16 cellular contexts compared by ENCODE assay signal in the genomic region with DNA sequence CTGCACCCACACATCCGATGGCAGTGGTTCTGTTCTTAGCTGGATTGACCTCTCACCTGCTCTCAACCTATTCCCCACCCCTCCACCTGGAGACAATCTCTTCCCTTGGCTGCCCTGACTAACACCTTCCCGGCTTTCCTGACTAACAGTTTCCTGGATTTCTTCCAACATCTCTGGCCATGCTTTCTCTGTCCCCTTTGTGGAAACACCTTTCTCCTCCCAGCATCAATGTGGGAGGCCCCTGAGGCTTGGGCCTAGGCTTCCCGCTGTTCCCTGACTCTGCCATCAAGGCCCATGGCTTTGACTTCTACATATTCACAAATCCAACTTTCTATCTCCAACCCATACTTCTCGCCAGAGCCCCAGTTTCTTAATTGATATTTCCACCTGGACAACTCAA.
DNase-seq lines count a peak whose midpoint lies in the region; ATAC-seq, FAIRE-seq and TF ChIP-seq lines count a peak whose summit lies in the region.
"Had no signal": no experiment of that assay in that cellular context is flagged by ENCODE, and none has a peak within 500 bp of the region (broad histone marks: within the 10 kb centered on the region; RNA-seq: fewer than 3 reads in every experiment).

No MANE protein-coding gene starts in this region.

- H3K9me3 ChIP-seq in breast epithelium: peaks cover 3 to 6% of the 10 kb centered on the region in 2 donors
- H3K9me3 ChIP-seq in Caco-2: no peaks in the 10 kb centered on the region
- H3K9me3 ChIP-seq: BLaER1 had no signal

- H3K27me3 Mint-ChIP-seq in MCF 10A (ENCODE audit: insufficient read depth, unreplicated experiment): peaks cover 14% of the 10 kb centered on the region
- H3K27me3 Mint-ChIP-seq in osteocyte (ENCODE audit: unreplicated experiment): peaks cover 17% of the 10 kb centered on the region
- peaks cover 10% of the 10 kb centered on the region for H3K27me3 Mint-ChIP-seq in Caco-2 (ENCODE audit: insufficient read depth, unreplicated experiment)

- no peak overlapping the region for H3K27ac ChIP-seq in breast epithelium
- H3K27ac ChIP-seq: BLaER1 had no signal

- no peaks in the 10 kb centered on the region for H3K9me3 Mint-ChIP-seq in MCF 10A (ENCODE audit: unreplicated experiment)
- no peaks in the 10 kb centered on the region for H3K9me3 Mint-ChIP-seq in osteocyte (ENCODE audit: unreplicated experiment)
- H3K9me3 Mint-ChIP-seq in Caco-2 (ENCODE audit: unreplicated experiment): no peaks in the 10 kb centered on the region

- TF ChIP-seq POLR2A in breast epithelium (IDR thresholded peaks at IDR 0.05) (no peak), GM12891 (IDR thresholded peaks at IDR 0.05; ENCODE audit: low read depth, low read length) (no peak)

- CTCF ChIA-PET in MCF 10A (lab: Yijun Ruan, JAX): no interaction called here
- CTCF ChIA-PET in Caco-2 (lab: Charles Lee): no interaction called here

- FAIRE-seq in bronchial epithelial cell (lab: Jason Lieb, UNC) (no peak), GM12891 (lab: Jason Lieb, UNC) (no peak)
- FAIRE-seq: GM18507 had no signal

- H3K4me3 Mint-ChIP-seq in MCF 10A (ENCODE audit: unreplicated experiment) (no peak overlapping the region), osteocyte (ENCODE audit: unreplicated experiment) (no peak overlapping the region), Caco-2 (ENCODE audit: unreplicated experiment) (no peak overlapping the region)
- H3K4me3 Mint-ChIP-seq: CD4-positive, CD25-positive, alpha-beta regulatory T cell had no signal

- peak; percentile 63 for DNase-seq in MCF 10A (ENCODE audit: unreplicated experiment)
- DNase-seq in breast epithelium (ENCODE audit: low spot score in 2 of 2): no peak
- DNase-seq in bronchial epithelial cell (ENCODE audit: low read depth): peak; percentile 25
- DNase-seq in osteocyte (ENCODE audit: extremely low spot score, unreplicated experiment): peak; percentile 56
- no peak for DNase-seq in Caco-2
- DNase-seq in GM12891 (ENCODE audit: insufficient read length, low spot score): no peak
- DNase-seq: 8988T; AML-193; Calu3; CD4-positive, CD25-positive, alpha-beta regulatory T cell; DMS 273 treated with DMSO at 0.1 percent for 48 hours; HCEC 1CT; IMR-90 had no signal

- H3K4me1 Mint-ChIP-seq in MCF 10A (ENCODE audit: insufficient read depth, unreplicated experiment) (no peaks in the 10 kb centered on the region), osteocyte (ENCODE audit: unreplicated experiment) (no peaks in the 10 kb centered on the region), Caco-2 (ENCODE audit: low read depth, unreplicated experiment) (no peaks in the 10 kb centered on the region)
- H3K4me1 Mint-ChIP-seq: CD4-positive, CD25-positive, alpha-beta regulatory T cell had no signal

- intact Hi-C loops in MCF 10A (cut with micrococcal nuclease) (no loop called here), breast epithelium (cut with DNase I; ENCODE audit: low total_unique reads) (no loop called here), Caco-2 (cut with micrococcal nuclease; ENCODE audit: unreplicated experiment) (no loop called here)

- no TSS peak for BruUV-seq in MCF 10A (replicated peaks; lab: Mats Ljungman, UMichigan)
- no TSS peak for BruUV-seq in Caco-2 (replicated peaks; lab: Mats Ljungman, UMichigan)

- POLR2A ChIA-PET in MCF 10A (lab: Yijun Ruan, JAX) (no interaction called here), Caco-2 (lab: Charles Lee) (no interaction called here)

- H3K27me3 ChIP-seq in breast epithelium: no peaks in the 10 kb centered on the region
- peaks cover 2% of the 10 kb centered on the region for H3K27me3 ChIP-seq in bronchial epithelial cell (ENCODE audit: control insufficient read depth, insufficient read depth, low read length)
- H3K27me3 ChIP-seq in Caco-2 (replicated peaks; ENCODE audit: control insufficient read depth, insufficient read depth, low read length): no peaks in the 10 kb centered on the region
- H3K27me3 ChIP-seq: BLaER1 had no signal

- no peak overlapping the region for H3K4me3 ChIP-seq in breast epithelium
- no peak overlapping the region for H3K4me3 ChIP-seq in bronchial epithelial cell (ENCODE audit: low read depth, low read length)
- H3K4me3 ChIP-seq in Caco-2 (ENCODE audit: low read depth, low read length): no peak overlapping the region
- H3K4me3 ChIP-seq: BLaER1 had no signal

- H3K4me1 ChIP-seq in breast epithelium (no peaks in the 10 kb centered on the region), Caco-2 (no peaks in the 10 kb centered on the region)
- H3K4me1 ChIP-seq: BLaER1 had no signal

- no peak for ATAC-seq in HG02870 (IDR thresholded peaks at IDR 0.05; ENCODE audit: unreplicated experiment)

- TF ChIP-seq CTCF in MCF 10A (IDR thresholded peaks at IDR 0.05; ENCODE audit: unreplicated experiment) (no peak), breast epithelium (IDR thresholded peaks at IDR 0.05) (no peak), bronchial epithelial cell (IDR thresholded peaks at IDR 0.05; ENCODE audit: insufficient read depth, low read length, severe bottlenecking) (no peak), osteocyte (IDR thresholded peaks at IDR 0.05) (no peak), Caco-2 (IDR thresholded peaks at IDR 0.05; ENCODE audit: insufficient read depth in 1 of 2, low read depth in 1 of 2, low read length in 1 of 2, severe bottlenecking in 1 of 2, unreplicated experiment in 1 of 2) (no peak)

- no peaks in the 10 kb centered on the region for H3K36me3 Mint-ChIP-seq in MCF 10A (ENCODE audit: insufficient read depth, unreplicated experiment)
- H3K36me3 Mint-ChIP-seq in osteocyte (ENCODE audit: unreplicated experiment): no peaks in the 10 kb centered on the region
- H3K36me3 Mint-ChIP-seq in Caco-2 (ENCODE audit: insufficient read depth, unreplicated experiment): peaks cover 5% of the 10 kb centered on the region
- H3K36me3 Mint-ChIP-seq: CD4-positive, CD25-positive, alpha-beta regulatory T cell had no signal

- H3K27ac Mint-ChIP-seq in MCF 10A (ENCODE audit: low read depth, unreplicated experiment): no peak overlapping the region
- no peak overlapping the region for H3K27ac Mint-ChIP-seq in osteocyte (ENCODE audit: unreplicated experiment)
- no peak overlapping the region for H3K27ac Mint-ChIP-seq in Caco-2 (ENCODE audit: unreplicated experiment)
- H3K27ac Mint-ChIP-seq: CD4-positive, CD25-positive, alpha-beta regulatory T cell had no signal

- H3K36me3 ChIP-seq in breast epithelium (no peaks in the 10 kb centered on the region), bronchial epithelial cell (ENCODE audit: control insufficient read depth, insufficient read depth, low read length) (no peaks in the 10 kb centered on the region), Caco-2 (ENCODE audit: control insufficient read depth, insufficient read depth, low read length) (no peaks in the 10 kb centered on the region)
- H3K36me3 ChIP-seq: BLaER1 had no signal

TF ChIP-seq in GM12891, 5 proteins besides CTCF, POLR2A, EP300 and RAD21:
- TF ChIP-seq TAF1 (IDR thresholded peaks at IDR 0.05; ENCODE audit: low read depth, low read length) (no peak), SPI1 (IDR thresholded peaks at IDR 0.05; ENCODE audit: low read depth, low read length) (no peak), POU2F2 (IDR thresholded peaks at IDR 0.05; ENCODE audit: low read depth, low read length) (no peak), POLR2AphosphoS5 (IDR thresholded peaks at IDR 0.05; ENCODE audit: low read depth, low read length) (no peak), PAX5 (IDR thresholded peaks at IDR 0.05; ENCODE audit: insufficient read depth, low read length, severe bottlenecking) (no peak)
TF ChIP-seq in GM12891: peak in this region for 0.

Comparison
In these comparisons a context has a peak if more than half of its experiments do, and no peak if none do; other contexts are left out.
1. DNase-seq: peak in MCF 10A (single experiment), bronchial epithelial cell (single experiment) and osteocyte (single experiment); none in breast epithelium (0 of 2), Caco-2 (0 of 2) and GM12891 (single experiment).